In genomic region chr10:3057946-3058345, GRCh38 we compare ENCODE assay signal across 20 cellular contexts. TPM values are rescaled to one million over a fixed set of nuclear protein-coding genes. Genes with fewer than 3 reads are reported as not detected.
DNase-seq lines count a peak whose midpoint lies in the region; ATAC-seq and TF ChIP-seq lines count a peak whose summit lies in the region.
"Had no signal": no experiment of that assay in that cellular context is flagged by ENCODE, and none has a peak within 500 bp of the region (broad histone marks: within the 10 kb centered on the region; RNA-seq: fewer than 3 reads in every experiment).

No MANE protein-coding gene starts in this region.

- H3K9me2 ChIP-seq in MM.1S (replicated peaks; ENCODE audit: insufficient read depth, low read length), result no peaks in the 10 kb centered on the region

- no peaks in the 10 kb centered on the region for H3K4me1 ChIP-seq in MM.1S (ENCODE audit: low read length)

- no peaks in the 10 kb centered on the region for H3K79me2 ChIP-seq in MM.1S (ENCODE audit: low read length)

- DNase-seq in ELF-1 (ENCODE audit: low read depth, low spot score), result peak; percentile 59
- DNase-seq in MM.1S, result peak; percentile 11
- DNase-seq in central memory CD4-positive, alpha-beta T cell, result peak; percentile 43
- DNase-seq in natural killer cell, result no peak
- DNase-seq in nephron progenitor cell, result no peak
- no peak for DNase-seq in stimulated activated naive CD4-positive, alpha-beta T cell (lab: John Stamatoyannopoulos, UW)
- DNase-seq in stimulated activated naive CD8-positive, alpha-beta T cell treated with anti-CD3 and anti-CD28 coated beads, Interleukin-15, amount 100 ng/mL, for 72 hours, result no peak
- DNase-seq: Calu3; CD4-positive, CD25-positive, alpha-beta regulatory T cell; DMS79; NCI-H1048; NCI-H1694 treated with DMSO at 0.1 percent for 48 hours; NCI-H226; NCI-H524 treated with DMSO at 0.1 percent for 48 hours; Right ventricle myocardium superior had no signal

- intact Hi-C loops in natural killer cell (cut with micrococcal nuclease), result no loop called here

- H3K4me2 ChIP-seq in MM.1S (ENCODE audit: low read depth, low read length), result no peak overlapping the region
- H3K4me2 ChIP-seq: KMS-11 had no signal

- no peak overlapping the region for H3K9ac ChIP-seq in MM.1S (ENCODE audit: low read length)
- H3K9ac ChIP-seq: KMS-11 had no signal

- no peaks in the 10 kb centered on the region for H3K9me3 ChIP-seq in MM.1S (replicated peaks; ENCODE audit: insufficient read depth, low read length)

- peak; percentile 46 to 71 (median 55) for ATAC-seq in natural killer cell
- ATAC-seq in HG03139 (IDR thresholded peaks at IDR 0.05; ENCODE audit: unreplicated experiment), result no peak
- no peak for ATAC-seq in stimulated activated naive CD8-positive, alpha-beta T cell treated with anti-CD3 and anti-CD28 coated beads, Interleukin-15, amount 100 ng/mL, for 72 hours
- ATAC-seq: HCT116, Panc1 had no signal

- H3K4me3 Mint-ChIP-seq in natural killer cell, result no peak overlapping the region
- H3K4me3 Mint-ChIP-seq in nephron progenitor cell, result no peak overlapping the region
- H3K4me3 Mint-ChIP-seq in stimulated activated naive CD8-positive, alpha-beta T cell treated with anti-CD3 and anti-CD28 coated beads, Interleukin-15, amount 100 ng/mL, for 72 hours, result no peak overlapping the region
- H3K4me3 Mint-ChIP-seq: CD4-positive, CD25-positive, alpha-beta regulatory T cell had no signal

- no peaks in the 10 kb centered on the region for H3K36me3 ChIP-seq in MM.1S (replicated peaks; ENCODE audit: insufficient read depth, low read length)

- no peak overlapping the region for H3K4me3 ChIP-seq in MM.1S (ENCODE audit: low read length)
- H3K4me3 ChIP-seq: SK-N-MC had no signal

- peaks cover 0 to 20% of the 10 kb centered on the region in 2 donors for H3K4me1 Mint-ChIP-seq in natural killer cell
- peaks cover 49% of the 10 kb centered on the region for H3K4me1 Mint-ChIP-seq in nephron progenitor cell
- peaks cover 8% of the 10 kb centered on the region for H3K4me1 Mint-ChIP-seq in stimulated activated naive CD8-positive, alpha-beta T cell treated with anti-CD3 and anti-CD28 coated beads, Interleukin-15, amount 100 ng/mL, for 72 hours
- H3K4me1 Mint-ChIP-seq: CD4-positive, CD25-positive, alpha-beta regulatory T cell had no signal

- H3K27me3 Mint-ChIP-seq in natural killer cell (ENCODE audit: low read depth in 2 of 2) (peaks cover 9 to 15% of the 10 kb centered on the region in 2 donors), nephron progenitor cell (ENCODE audit: low read depth, poor library complexity) (peaks cover 4% of the 10 kb centered on the region)
- peaks cover 21% of the 10 kb centered on the region for H3K27me3 Mint-ChIP-seq in stimulated activated naive CD8-positive, alpha-beta T cell treated with anti-CD3 and anti-CD28 coated beads, Interleukin-15, amount 100 ng/mL, for 72 hours

- H2AFZ ChIP-seq in MM.1S (ENCODE audit: low read length), result no peak overlapping the region

- H3K27ac ChIP-seq in MM.1S (ENCODE audit: low read length), result no peak overlapping the region
- H3K27ac ChIP-seq: KMS-11, SK-N-MC had no signal

- TF ChIP-seq CTCF in MM.1S (IDR thresholded peaks at IDR 0.05; ENCODE audit: low read length) (no peak), natural killer cell (IDR thresholded peaks at IDR 0.05) (no peak), nephron progenitor cell (IDR thresholded peaks at IDR 0.05) (no peak)

- H4K20me1 ChIP-seq in MM.1S (ENCODE audit: insufficient read depth, low read length), result no peaks in the 10 kb centered on the region

- no peaks in the 10 kb centered on the region for H3K36me3 Mint-ChIP-seq in natural killer cell
- H3K36me3 Mint-ChIP-seq in nephron progenitor cell (ENCODE audit: low read depth), result no peaks in the 10 kb centered on the region
- H3K36me3 Mint-ChIP-seq: CD4-positive, CD25-positive, alpha-beta regulatory T cell had no signal

- H3K27ac Mint-ChIP-seq in natural killer cell, result peak overlapping the region in 1 of 2 donors; percentile 65
- H3K27ac Mint-ChIP-seq in nephron progenitor cell, result no peak overlapping the region
- H3K27ac Mint-ChIP-seq in stimulated activated naive CD8-positive, alpha-beta T cell treated with anti-CD3 and anti-CD28 coated beads, Interleukin-15, amount 100 ng/mL, for 72 hours, result no peak overlapping the region
- H3K27ac Mint-ChIP-seq: CD4-positive, CD25-positive, alpha-beta regulatory T cell had no signal

- H3K9me3 Mint-ChIP-seq in natural killer cell, result no peaks in the 10 kb centered on the region
- peaks cover 4% of the 10 kb centered on the region for H3K9me3 Mint-ChIP-seq in nephron progenitor cell
- no peaks in the 10 kb centered on the region for H3K9me3 Mint-ChIP-seq in stimulated activated naive CD8-positive, alpha-beta T cell treated with anti-CD3 and anti-CD28 coated beads, Interleukin-15, amount 100 ng/mL, for 72 hours

- no peaks in the 10 kb centered on the region; the same call in 1 of the 2 replicates for H3K27me3 ChIP-seq in MM.1S (replicated peaks; ENCODE audit: insufficient read depth, low read length)

- H3F3A ChIP-seq in MM.1S (ENCODE audit: insufficient read depth, low read length), result no peaks in the 10 kb centered on the region

RNA-seq across cellular contexts. Expression of gene PFKP, which starts 9.4 kb away (rescaled TPM):
- total RNA-seq in natural killer cell, result 10 to 100 TPM; 43.9 to 62.4 (median 47.4) TPM

Comparison
In these comparisons a context has a peak if more than half of its experiments do, and no peak if none do; other contexts are left out.
1. DNase-seq: peak in ELF-1 (single experiment), MM.1S (single experiment) and central memory CD4-positive, alpha-beta T cell (single experiment); none in natural killer cell (single experiment), nephron progenitor cell (single experiment), stimulated activated naive CD4-positive, alpha-beta T cell (0 of 6) and stimulated activated naive CD8-positive, alpha-beta T cell treated with anti-CD3 and anti-CD28 coated beads, Interleukin-15, amount 100 ng/mL, for 72 hours (0 of 2).
2. ATAC-seq: peak in natural killer cell (3 of 3); none in HG03139 (single experiment) and stimulated activated naive CD8-positive, alpha-beta T cell treated with anti-CD3 and anti-CD28 coated beads, Interleukin-15, amount 100 ng/mL, for 72 hours (single experiment).